In the genomic region with DNA sequence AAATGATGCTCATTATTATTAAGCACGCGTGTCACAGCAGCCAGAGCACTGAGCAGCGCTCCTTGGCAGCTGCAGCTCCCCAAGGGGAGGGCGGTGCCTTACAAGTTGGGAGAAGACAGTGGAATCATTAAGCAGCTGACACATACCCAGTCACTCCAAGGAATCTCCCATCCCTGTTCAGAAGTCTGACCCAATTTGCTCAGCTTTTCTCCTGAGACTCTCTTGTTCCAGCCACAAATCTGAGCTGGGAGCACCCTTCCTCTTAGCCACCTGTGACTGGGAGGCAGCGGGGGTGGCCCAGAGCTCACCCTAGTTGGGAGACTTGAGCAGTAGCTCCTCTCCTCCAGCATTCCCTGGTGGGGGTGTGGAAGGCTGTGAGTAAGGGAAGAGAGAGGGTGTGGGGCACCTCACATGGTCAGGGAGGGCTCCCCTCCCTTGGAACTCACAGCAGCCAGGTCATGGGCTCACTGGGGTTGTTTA, we compare ENCODE assay signal across 10 cellular contexts.
A peak's percentile ranks its signal among the peaks of the same experiment; 100 is the strongest.
DNase-seq lines count a peak whose midpoint lies in the region; ATAC-seq and TF ChIP-seq lines count a peak whose summit lies in the region.
"Had no signal": no experiment of that assay in that cellular context is flagged by ENCODE, and none has a peak within 500 bp of the region (broad histone marks: within the 10 kb centered on the region; RNA-seq: fewer than 3 reads in every experiment).

No MANE protein-coding gene starts in this region.

- H3K4me2 ChIP-seq in skeletal muscle satellite cell (ENCODE audit: low read length) = peak overlapping the region; percentile 58

- intact Hi-C loops in left ventricle myocardium inferior (cut with micrococcal nuclease) = no loop called here
- intact Hi-C loops in naive thymus-derived CD4-positive, alpha-beta T cell (cut with micrococcal nuclease) = no loop called here

- H3K27me3 Mint-ChIP-seq in naive thymus-derived CD4-positive, alpha-beta T cell = peaks cover 3 to 20% (median 9%) of the 10 kb centered on the region in 5 donors

- no peak for TF ChIP-seq CTCF in astrocyte of the spinal cord (IDR thresholded peaks at IDR 0.05; ENCODE audit: low read depth, low read length)
- no peak for TF ChIP-seq CTCF in left ventricle myocardium inferior (IDR thresholded peaks at IDR 0.05; ENCODE audit: borderline replicate concordance)

- H3K4me1 ChIP-seq in left ventricle myocardium inferior (peaks cover 32% of the 10 kb centered on the region), skeletal muscle satellite cell (ENCODE audit: control insufficient read depth, insufficient read depth, low read length) (peaks cover 67% of the 10 kb centered on the region)
- no peaks in the 10 kb centered on the region for H3K4me1 ChIP-seq in naive thymus-derived CD4-positive, alpha-beta T cell (ENCODE audit: control insufficient read depth in 2 of 2, insufficient read depth in 2 of 2, low read length in 2 of 2)

- H3K27ac Mint-ChIP-seq in naive thymus-derived CD4-positive, alpha-beta T cell = no peak overlapping the region

- in situ Hi-C loops in astrocyte of the spinal cord (cut with HindIII; ENCODE audit: low sequenced_read_pairs) = no loop called here

- H3K4me3 ChIP-seq in astrocyte of the spinal cord (ENCODE audit: low read depth, low read length) (no peak overlapping the region), left ventricle myocardium inferior (no peak overlapping the region), skeletal muscle satellite cell (ENCODE audit: low read length) (peak overlapping the region; percentile 28)
- no peak overlapping the region for H3K4me3 ChIP-seq in naive thymus-derived CD4-positive, alpha-beta T cell (ENCODE audit: low read length)
- H3K4me3 ChIP-seq: SK-N-MC had no signal

- H3K27me3 ChIP-seq in left ventricle myocardium inferior (ENCODE audit: low read depth) (no peaks in the 10 kb centered on the region), skeletal muscle satellite cell (ENCODE audit: control insufficient read depth, insufficient read depth, low read length) (no peaks in the 10 kb centered on the region)
- no peaks in the 10 kb centered on the region for H3K27me3 ChIP-seq in naive thymus-derived CD4-positive, alpha-beta T cell (ENCODE audit: control insufficient read depth in 2 of 2, insufficient read depth in 2 of 2, low read length in 2 of 2)

- CTCF ChIA-PET in naive thymus-derived CD4-positive, alpha-beta T cell (lab: Charles Lee) = no interaction called here

- no peaks in the 10 kb centered on the region for H3K36me3 ChIP-seq in left ventricle myocardium inferior
- no peaks in the 10 kb centered on the region for H3K36me3 ChIP-seq in skeletal muscle satellite cell (ENCODE audit: insufficient read depth, low read length)
- H3K36me3 ChIP-seq in naive thymus-derived CD4-positive, alpha-beta T cell (ENCODE audit: control insufficient read depth in 2 of 3, insufficient read depth in 3 of 3, low read length in 3 of 3) = no peaks in the 10 kb centered on the region

- H3K4me1 Mint-ChIP-seq in naive thymus-derived CD4-positive, alpha-beta T cell = no peaks in the 10 kb centered on the region

- no peaks in the 10 kb centered on the region for H3K9me3 ChIP-seq in left ventricle myocardium inferior (replicated peaks)
- H3K9me3 ChIP-seq in skeletal muscle satellite cell (replicated peaks; ENCODE audit: low read length) = no peaks in the 10 kb centered on the region
- H3K9me3 ChIP-seq in naive thymus-derived CD4-positive, alpha-beta T cell (ENCODE audit: control insufficient read depth in 2 of 3, low read length in 3 of 3) = no peaks in the 10 kb centered on the region

- peak overlapping the region; percentile 62 for H3K27ac ChIP-seq in left ventricle myocardium inferior (replicated peaks)
- H3K27ac ChIP-seq in naive thymus-derived CD4-positive, alpha-beta T cell (ENCODE audit: low read depth, low read length) = no peak overlapping the region
- H3K27ac ChIP-seq: SK-N-MC had no signal

- peak; percentile 90 for DNase-seq in EL
- DNase-seq in astrocyte of the spinal cord (ENCODE audit: low read depth, low spot score) = peak; percentile 70
- DNase-seq in left ventricle myocardium inferior = peak; percentile 81
- no peak for DNase-seq in GM19240 (ENCODE audit: insufficient read length, low spot score)
- DNase-seq in naive thymus-derived CD4-positive, alpha-beta T cell = no peak
- DNase-seq in mucosa of gallbladder (ENCODE audit: low spot score) = no peak
- no peak for DNase-seq in stimulated activated CD4-positive, alpha-beta T cell treated with anti-CD3 and anti-CD28 coated beads, Interleukin-12 subunit alpha, Interleukin-12 subunit beta, amount 100 ng/mL, for 4 hours
- DNase-seq: NCI-H510A had no signal

- ATAC-seq in naive thymus-derived CD4-positive, alpha-beta T cell = no peak

- no peaks in the 10 kb centered on the region for H3K9me3 Mint-ChIP-seq in naive thymus-derived CD4-positive, alpha-beta T cell

- peak overlapping the region; percentile 58 for H3K9ac ChIP-seq in skeletal muscle satellite cell (ENCODE audit: low read depth, low read length)

- H3K36me3 Mint-ChIP-seq in naive thymus-derived CD4-positive, alpha-beta T cell = no peaks in the 10 kb centered on the region

- H3K4me3 Mint-ChIP-seq in naive thymus-derived CD4-positive, alpha-beta T cell = no peak overlapping the region

- POLR2A ChIA-PET in naive thymus-derived CD4-positive, alpha-beta T cell (lab: Charles Lee) = no interaction called here

Comparison
In these comparisons a context has a peak if more than half of its experiments do, and no peak if none do; other contexts are left out.
1. DNase-seq: peak in EL (single experiment), astrocyte of the spinal cord (single experiment) and left ventricle myocardium inferior (single experiment); none in GM19240 (single experiment), naive thymus-derived CD4-positive, alpha-beta T cell (0 of 9), mucosa of gallbladder (single experiment) and stimulated activated CD4-positive, alpha-beta T cell treated with anti-CD3 and anti-CD28 coated beads, Interleukin-12 subunit alpha, Interleukin-12 subunit beta, amount 100 ng/mL, for 4 hours (single experiment).